26 cellular contexts compared by ENCODE assay signal in the genomic region with DNA sequence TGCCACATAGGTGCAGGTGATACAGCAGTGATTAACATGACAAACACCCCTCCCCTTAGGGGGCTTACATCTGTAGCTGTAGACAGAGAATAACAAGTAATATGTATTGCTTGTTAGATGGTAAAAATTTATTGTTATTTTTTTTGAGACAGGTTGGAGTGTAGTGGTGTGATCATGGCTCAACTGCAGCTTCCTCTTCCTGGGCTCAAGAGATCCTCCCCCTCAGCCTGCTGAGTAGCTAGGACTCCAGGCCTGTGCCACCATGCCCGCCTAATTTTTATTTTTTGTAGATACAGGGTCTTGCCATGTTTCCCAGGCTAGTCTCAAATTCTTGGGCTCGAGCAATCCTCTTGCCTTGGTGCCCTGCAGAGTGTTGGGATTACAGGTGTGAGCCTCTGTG. TPM values are rescaled to one million over a fixed set of nuclear protein-coding genes. Genes with fewer than 3 reads are reported as not detected.
A peak's percentile ranks its signal among the peaks of the same experiment; 100 is the strongest.
DNase-seq lines count a peak whose midpoint lies in the region; ATAC-seq, FAIRE-seq and TF ChIP-seq lines count a peak whose summit lies in the region.
"Had no signal": no experiment of that assay in that cellular context is flagged by ENCODE, and none has a peak within 500 bp of the region (broad histone marks: within the 10 kb centered on the region; RNA-seq: fewer than 3 reads in every experiment).

No MANE protein-coding gene starts in this region.

- no peak overlapping the region for H3T11ph ChIP-seq in H9 (ENCODE audit: low read length)

- no peak overlapping the region for H2BK20ac ChIP-seq in H9 (ENCODE audit: low read depth, low read length, poor library complexity, severe bottlenecking)

- no peak overlapping the region for H4K5ac ChIP-seq in H9 (ENCODE audit: insufficient read length, low read depth, low read length)

- CTCF ChIA-PET in naive thymus-derived CD4-positive, alpha-beta T cell (lab: Charles Lee) = interaction anchor here (0.6 to 1.3 kb wide), 3 partner anchors 14 to 461 kb away, joined by 3 to 4 read pairs (median 3); no protein-coding TSS in a partner anchor

- H4K91ac ChIP-seq in H9 (ENCODE audit: insufficient read length, low read depth, low read length) = no peak overlapping the region

- POLR2A ChIA-PET in activated naive CD8-positive, alpha-beta T cell treated with anti-CD3 and anti-CD28 coated beads, Interleukin-2, amount 10 ng/mL, durations not matched to agents 7 days and 5 days (lab: Charles Lee) = interaction anchor here (0.7 to 1.2 kb wide), 2 partner anchors 16 to 27 kb away, joined by 4 read pairs; no protein-coding TSS in a partner anchor
- POLR2A ChIA-PET in naive thymus-derived CD4-positive, alpha-beta T cell (lab: Charles Lee) = interaction anchor here (0.6 to 1.5 kb wide), 4 partner anchors 13 to 156 kb away, joined by 3 to 6 read pairs (median 4); no protein-coding TSS in a partner anchor

- H3K14ac ChIP-seq in H9 (ENCODE audit: insufficient read depth, low read length) = no peak overlapping the region

- H3K4me1 Mint-ChIP-seq in CD4-positive, CD25-positive, alpha-beta regulatory T cell = peaks cover 40 to 72% (median 51%) of the 10 kb centered on the region in 4 donors
- H3K4me1 Mint-ChIP-seq in H9 = peaks cover 19 to 26% of the 10 kb centered on the region in 2 experiments
- H3K4me1 Mint-ChIP-seq in activated naive CD8-positive, alpha-beta T cell treated with anti-CD3 and anti-CD28 coated beads, Interleukin-2, amount 10 ng/mL, durations not matched to agents 7 days and 5 days = peaks cover 40% of the 10 kb centered on the region
- H3K4me1 Mint-ChIP-seq in naive thymus-derived CD4-positive, alpha-beta T cell = peaks cover 36 to 85% (median 63%) of the 10 kb centered on the region in 7 donors

- peaks cover 21% of the 10 kb centered on the region for H3K36me3 Mint-ChIP-seq in CD4-positive, CD25-positive, alpha-beta regulatory T cell
- H3K36me3 Mint-ChIP-seq in H9 (ENCODE audit: insufficient read depth in 1 of 3, low read depth in 3 of 3) = peaks cover 0 to 1% (median 0%) of the 10 kb centered on the region in 3 experiments; a peak in 1 of 7 replicates
- peaks cover 28% of the 10 kb centered on the region for H3K36me3 Mint-ChIP-seq in activated naive CD8-positive, alpha-beta T cell treated with anti-CD3 and anti-CD28 coated beads, Interleukin-2, amount 10 ng/mL, durations not matched to agents 7 days and 5 days
- H3K36me3 Mint-ChIP-seq in naive thymus-derived CD4-positive, alpha-beta T cell = peaks cover 0 to 43% (median 20%) of the 10 kb centered on the region in 5 donors
- H3K36me3 Mint-ChIP-seq: WTC11 had no signal

- H3K9ac ChIP-seq in H9 (ENCODE audit: extremely low read depth, insufficient read length, low read length) = no peak overlapping the region
- H3K9ac ChIP-seq: parathyroid adenoma had no signal

- H3K56ac ChIP-seq in H9 (ENCODE audit: insufficient read length, low read depth, low read length) = no peak overlapping the region

- H3K23me2 ChIP-seq in H9 (ENCODE audit: insufficient read length, low read depth, low read length, poor library complexity, severe bottlenecking) = no peaks in the 10 kb centered on the region

- no peaks in the 10 kb centered on the region for H3K27me3 ChIP-seq in CD4-positive, CD25-positive, alpha-beta regulatory T cell (ENCODE audit: control insufficient read depth, insufficient read depth, low read length)
- H3K27me3 ChIP-seq in H9 (ENCODE audit: insufficient read depth, low read length) = no peaks in the 10 kb centered on the region
- H3K27me3 ChIP-seq in naive thymus-derived CD4-positive, alpha-beta T cell (ENCODE audit: control insufficient read depth in 2 of 2, insufficient read depth in 2 of 2, low read length in 2 of 2) = no peaks in the 10 kb centered on the region
- H3K27me3 ChIP-seq: suprapubic skin had no signal

- ATAC-seq in CD4-positive, CD25-positive, alpha-beta regulatory T cell (ENCODE audit: low read depth in 2 of 2) = no peak
- ATAC-seq in activated naive CD8-positive, alpha-beta T cell treated with anti-CD3 and anti-CD28 coated beads, Interleukin-2, amount 10 ng/mL, durations not matched to agents 7 days and 5 days (ENCODE audit: low read depth) = no peak
- ATAC-seq in naive thymus-derived CD4-positive, alpha-beta T cell = no peak
- ATAC-seq: activated CD8-positive, alpha-beta T cell treated with anti-CD3 and anti-CD28 coated beads, Interleukin-2, amount 10 ng/mL, durations not matched to agents 7 days and 5 days; lower lobe of right lung; WTC11 had no signal

- H3K27me3 Mint-ChIP-seq in CD4-positive, CD25-positive, alpha-beta regulatory T cell = no peaks in the 10 kb centered on the region
- no peaks in the 10 kb centered on the region for H3K27me3 Mint-ChIP-seq in H9 (ENCODE audit: low read depth)
- no peaks in the 10 kb centered on the region for H3K27me3 Mint-ChIP-seq in activated naive CD8-positive, alpha-beta T cell treated with anti-CD3 and anti-CD28 coated beads, Interleukin-2, amount 10 ng/mL, durations not matched to agents 7 days and 5 days
- H3K27me3 Mint-ChIP-seq in naive thymus-derived CD4-positive, alpha-beta T cell = no peaks in the 10 kb centered on the region

- H3K27ac Mint-ChIP-seq in CD4-positive, CD25-positive, alpha-beta regulatory T cell = peak overlapping the region; percentile 32 to 85 (median 40)
- H3K27ac Mint-ChIP-seq in H9 = peak overlapping the region in 2 of 3 experiments; percentile 13 to 59; a peak in 2 of 7 replicates
- peak overlapping the region; percentile 37 for H3K27ac Mint-ChIP-seq in activated naive CD8-positive, alpha-beta T cell treated with anti-CD3 and anti-CD28 coated beads, Interleukin-2, amount 10 ng/mL, durations not matched to agents 7 days and 5 days
- H3K27ac Mint-ChIP-seq in naive thymus-derived CD4-positive, alpha-beta T cell = peak overlapping the region in 6 of 9 donors; percentile 16 to 77 (median 48)
- H3K27ac Mint-ChIP-seq: activated CD8-positive, alpha-beta T cell treated with anti-CD3 and anti-CD28 coated beads, Interleukin-2, amount 10 ng/mL, durations not matched to agents 7 days and 5 days had no signal

- peak overlapping the region in 1 of 4 donors; percentile 4 for H3K4me3 Mint-ChIP-seq in CD4-positive, CD25-positive, alpha-beta regulatory T cell
- H3K4me3 Mint-ChIP-seq in H9 = no peak overlapping the region
- H3K4me3 Mint-ChIP-seq in activated naive CD8-positive, alpha-beta T cell treated with anti-CD3 and anti-CD28 coated beads, Interleukin-2, amount 10 ng/mL, durations not matched to agents 7 days and 5 days = no peak overlapping the region
- peak overlapping the region in 2 of 10 donors; percentile 5 to 18 for H3K4me3 Mint-ChIP-seq in naive thymus-derived CD4-positive, alpha-beta T cell
- H3K4me3 Mint-ChIP-seq: activated CD8-positive, alpha-beta T cell treated with anti-CD3 and anti-CD28 coated beads, Interleukin-2, amount 10 ng/mL, durations not matched to agents 7 days and 5 days; neural crest cell; WTC11 had no signal

- H3K9me3 Mint-ChIP-seq in CD4-positive, CD25-positive, alpha-beta regulatory T cell = peaks cover 0 to 2% (median 0%) of the 10 kb centered on the region in 7 donors
- no peaks in the 10 kb centered on the region for H3K9me3 Mint-ChIP-seq in H9
- no peaks in the 10 kb centered on the region for H3K9me3 Mint-ChIP-seq in activated naive CD8-positive, alpha-beta T cell treated with anti-CD3 and anti-CD28 coated beads, Interleukin-2, amount 10 ng/mL, durations not matched to agents 7 days and 5 days
- H3K9me3 Mint-ChIP-seq in naive thymus-derived CD4-positive, alpha-beta T cell = peaks cover 0 to 3% (median 0%) of the 10 kb centered on the region in 11 donors
- H3K9me3 Mint-ChIP-seq: neural crest cell, WTC11 had no signal

- no peak overlapping the region for H3K4me2 ChIP-seq in H9 (ENCODE audit: insufficient read depth, insufficient read length, low read length)
- H3K4me2 ChIP-seq: PC-9 had no signal

- no peak overlapping the region for H2AFZ ChIP-seq in H9 (ENCODE audit: low read length)
- H2AFZ ChIP-seq: parathyroid adenoma, PC-9 had no signal

- FAIRE-seq in GM12892 (lab: Jason Lieb, UNC) = no peak
- FAIRE-seq: kidney had no signal

- TF ChIP-seq CTCF in H9 (conservative IDR thresholded peaks at IDR 0.05) (no peak), GM20000 (IDR thresholded peaks at IDR 0.05; ENCODE audit: extremely low read depth, missing control alignments) (no peak)

- H2BK12ac ChIP-seq in H9 (ENCODE audit: insufficient read length, low read depth, low read length) = no peak overlapping the region

- H3K4me3 ChIP-seq in CD4-positive, CD25-positive, alpha-beta regulatory T cell (ENCODE audit: low read depth, low read length) = no peak overlapping the region
- no peak overlapping the region for H3K4me3 ChIP-seq in naive thymus-derived CD4-positive, alpha-beta T cell (ENCODE audit: low read length)
- H3K4me3 ChIP-seq: lower lobe of right lung, PC-9, suprapubic skin had no signal

- WGBS in H9 (ENCODE audit: extremely low coverage, insufficient read length, low lambda C conversion rate) = no CpG with 5 or more reads among the region's 2 CpGs

- H3K9me3 ChIP-seq in CD4-positive, CD25-positive, alpha-beta regulatory T cell (ENCODE audit: control insufficient read depth in 2 of 2, low read length in 2 of 2) = no peaks in the 10 kb centered on the region
- H3K9me3 ChIP-seq in H9 (ENCODE audit: control insufficient read depth, low read depth, low read length) = no peaks in the 10 kb centered on the region
- no peaks in the 10 kb centered on the region for H3K9me3 ChIP-seq in naive thymus-derived CD4-positive, alpha-beta T cell (ENCODE audit: control insufficient read depth in 2 of 3, low read length in 3 of 3)
- H3K9me3 ChIP-seq: lower lobe of right lung, suprapubic skin had no signal

- H3K27ac ChIP-seq in CD4-positive, CD25-positive, alpha-beta regulatory T cell (ENCODE audit: insufficient read depth, low read length, poor library complexity, severe bottlenecking) = no peak overlapping the region
- no peak overlapping the region for H3K27ac ChIP-seq in H9 (ENCODE audit: insufficient read length, low read depth, low read length)
- no peak overlapping the region for H3K27ac ChIP-seq in naive thymus-derived CD4-positive, alpha-beta T cell (ENCODE audit: low read depth, low read length)
- H3K27ac ChIP-seq: lower lobe of right lung, parathyroid adenoma, PC-9, suprapubic skin had no signal

- H3K79me2 ChIP-seq in H9 (ENCODE audit: insufficient read depth, low read length) = peaks cover 5% of the 10 kb centered on the region; the same call in 1 of the 2 replicates

- H3K23ac ChIP-seq in H9 (ENCODE audit: insufficient read length, low read depth, low read length) = no peak overlapping the region

- no peak overlapping the region for H2AK5ac ChIP-seq in H9 (ENCODE audit: insufficient read length, low read length)

- no peak for TF ChIP-seq POLR2A in GM12892 (IDR thresholded peaks at IDR 0.05; ENCODE audit: low read depth, low read length)

- H4K8ac ChIP-seq in H9 (replicated peaks; ENCODE audit: insufficient read length, low read depth, low read length) = no peak overlapping the region

- no peak overlapping the region for H3K4ac ChIP-seq in H9 (ENCODE audit: low read depth, low read length)

- no peak overlapping the region for H2BK5ac ChIP-seq in H9 (ENCODE audit: insufficient read length, low read length)

- DNase-seq in CD4-positive, CD25-positive, alpha-beta regulatory T cell = no peak
- no peak for DNase-seq in H9
- no peak for DNase-seq in activated naive CD8-positive, alpha-beta T cell treated with anti-CD3 and anti-CD28 coated beads, Interleukin-2, amount 10 ng/mL, durations not matched to agents 7 days and 5 days
- no peak for DNase-seq in naive thymus-derived CD4-positive, alpha-beta T cell
- no peak for DNase-seq in GM20000 (ENCODE audit: low spot score)
- DNase-seq in epidermal melanocyte (ENCODE audit: insufficient read length, low spot score) = no peak
- no peak for DNase-seq in GM12892 (ENCODE audit: insufficient read length)
- DNase-seq: activated CD8-positive, alpha-beta T cell treated with anti-CD3 and anti-CD28 coated beads, Interleukin-2, amount 10 ng/mL, durations not matched to agents 7 days and 5 days; activated gamma-delta T cell; amygdala; effector CD4-positive, alpha-beta T cell; glutamatergic neuron; kidney; lower lobe of right lung; NCI-H1092; NCI-H1694 treated with DMSO at 0.1 percent for 48 hours; NCI-H2171; NCI-H524; NK-92 treated with Interleukin-12 subunit alpha and Interleukin-12 subunit beta, amount 100 ng/mL, for 24 hours; PC-9; SHP77; T1000 had no signal

- no peaks in the 10 kb centered on the region for H3K79me1 ChIP-seq in H9 (ENCODE audit: insufficient read depth, low read depth, low read length, poor library complexity, severe bottlenecking)

- H3K36me3 ChIP-seq in CD4-positive, CD25-positive, alpha-beta regulatory T cell (ENCODE audit: control insufficient read depth, insufficient read depth, low read length) = peaks cover 9% of the 10 kb centered on the region
- no peaks in the 10 kb centered on the region for H3K36me3 ChIP-seq in naive thymus-derived CD4-positive, alpha-beta T cell (ENCODE audit: control insufficient read depth in 2 of 3, insufficient read depth in 3 of 3, low read length in 3 of 3)
- H3K36me3 ChIP-seq: lower lobe of right lung had no signal

- H3K4me1 ChIP-seq in CD4-positive, CD25-positive, alpha-beta regulatory T cell (ENCODE audit: control insufficient read depth, insufficient read depth, low read length, poor library complexity, severe bottlenecking) = peaks cover 37% of the 10 kb centered on the region
- no peaks in the 10 kb centered on the region for H3K4me1 ChIP-seq in H9 (ENCODE audit: insufficient read depth, low read length)
- peaks cover 0 to 47% of the 10 kb centered on the region in 2 donors for H3K4me1 ChIP-seq in naive thymus-derived CD4-positive, alpha-beta T cell (ENCODE audit: control insufficient read depth in 2 of 2, insufficient read depth in 2 of 2, low read length in 2 of 2)
- H3K4me1 ChIP-seq: parathyroid adenoma had no signal

- H4K20me1 ChIP-seq in H9 (ENCODE audit: control insufficient read depth, insufficient read depth, insufficient read length) = no peaks in the 10 kb centered on the region

- no peak overlapping the region for H2BK15ac ChIP-seq in H9 (ENCODE audit: low read depth, low read length)

- intact Hi-C loops in naive thymus-derived CD4-positive, alpha-beta T cell (cut with micrococcal nuclease) = loop anchor here in 1 of 2 donors (5.0 kb wide), 1 partner anchor 48 kb away; no protein-coding TSS in a partner anchor

- no peak overlapping the region for H2BK120ac ChIP-seq in H9 (ENCODE audit: low read depth, low read length, poor library complexity, severe bottlenecking)

- no peak overlapping the region for H3K18ac ChIP-seq in H9 (ENCODE audit: insufficient read length, low read depth, low read length)

RNA-seq across cellular contexts. Expression of a gene that starts 19.8 kb away (rescaled TPM):
- 47.5 TPM for total RNA-seq in CD4-positive, CD25-positive, alpha-beta regulatory T cell
- 10 to 100 TPM; 12.2 to 19.0 (median 14.8) TPM for polyA plus RNA-seq in CD4-positive, CD25-positive, alpha-beta regulatory T cell
- 20.0 and 21.6 TPM in 2 replicates for total RNA-seq in H9 (2021)
- 10 to 100 TPM; 19.5 to 21.3 TPM for total RNA-seq in activated naive CD8-positive, alpha-beta T cell treated with anti-CD3 and anti-CD28 coated beads, Interleukin-2, amount 10 ng/mL, durations not matched to agents 7 days and 5 days
- 10 to 100 TPM; 34.1 to 41.8 (median 39.9) TPM for total RNA-seq in naive thymus-derived CD4-positive, alpha-beta T cell
- 10 to 100 TPM; 10.0 to 23.5 TPM for polyA plus RNA-seq in naive thymus-derived CD4-positive, alpha-beta T cell
- polyA plus RNA-seq in GM12892 (2012; ENCODE audit: missing spikeins) = 13.2 TPM
